Comparison of ENCODE assay signal across 14 cellular contexts in the genomic region with DNA sequence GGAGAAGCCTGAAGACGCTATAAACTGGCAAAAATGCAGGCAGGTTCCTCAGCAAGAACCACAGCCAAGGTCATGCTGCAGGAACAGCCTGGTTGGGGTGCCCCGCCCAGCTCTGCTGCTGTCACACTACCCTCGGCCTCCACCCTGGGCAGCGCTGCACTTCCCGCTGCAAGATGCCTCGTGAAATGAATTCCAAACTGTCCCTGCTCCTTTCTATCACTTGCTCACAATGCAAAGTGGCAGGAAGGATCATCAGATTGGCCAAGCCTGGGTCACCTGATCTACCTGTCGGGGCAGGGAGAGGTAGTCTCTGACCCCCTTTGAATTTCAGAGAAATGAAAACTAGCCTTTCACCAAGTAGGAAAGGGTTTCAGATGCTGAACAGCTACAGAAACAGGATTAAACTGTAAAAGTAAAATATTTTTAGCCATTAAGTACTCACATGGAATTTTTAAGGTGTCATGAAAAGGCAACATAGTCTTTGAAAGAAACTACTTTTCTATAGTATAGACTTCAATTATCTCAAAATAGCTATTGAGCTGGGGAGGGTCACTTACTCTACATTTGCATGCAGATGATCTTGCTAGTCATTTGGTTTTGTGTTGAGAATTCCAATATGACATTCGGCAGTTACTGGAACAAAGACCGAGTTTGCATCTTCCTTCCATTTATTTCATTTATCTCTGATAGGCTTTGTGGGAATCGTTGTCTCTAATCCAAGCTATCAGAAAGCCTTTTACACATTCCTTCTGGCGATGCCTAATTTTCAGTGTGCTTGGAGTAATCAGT.
A peak's percentile ranks its signal among the peaks of the same experiment; 100 is the strongest.
DNase-seq lines count a peak whose midpoint lies in the region; ATAC-seq, FAIRE-seq and TF ChIP-seq lines count a peak whose summit lies in the region.
"Had no signal": no experiment of that assay in that cellular context is flagged by ENCODE, and none has a peak within 500 bp of the region (broad histone marks: within the 10 kb centered on the region; RNA-seq: fewer than 3 reads in every experiment).

No MANE protein-coding gene starts in this region.

- peak overlapping the region; percentile 76 for H3K4me2 ChIP-seq in PC-3 (ENCODE audit: low read length)

- no peak overlapping the region for H3K27ac ChIP-seq in PC-3 (ENCODE audit: low read length)
- no peak overlapping the region for H3K27ac ChIP-seq in small intestine (ENCODE audit: low read depth in 1 of 2, low read length in 1 of 2)
- H3K27ac ChIP-seq: left lung had no signal

- POLR2A ChIA-PET in PC-3 (lab: Charles Lee; ENCODE audit: unreplicated experiment), result interaction anchor here (0.5 kb wide), 1 partner anchor 249 kb away, joined by 3 read pairs; no protein-coding TSS in a partner anchor
- POLR2A ChIA-PET in activated CD4-positive, alpha-beta memory T cell treated with anti-CD3 and anti-CD28 coated beads for 36 hours (lab: Charles Lee), result no interaction called here

- peak; percentile 88 for ATAC-seq in PC-3
- ATAC-seq: activated T-helper 17 cell treated with anti-CD3 and anti-CD28 coated beads, Interleukin-2, amount 50 U/mL, for 72 hours; left lung; T-helper 17 cell had no signal

- H3K9me3 Mint-ChIP-seq in activated CD4-positive, alpha-beta memory T cell treated with anti-CD3 and anti-CD28 coated beads for 36 hours, result no peaks in the 10 kb centered on the region
- H3K9me3 Mint-ChIP-seq: activated T-helper 17 cell treated with anti-CD3 and anti-CD28 coated beads, Interleukin-2, amount 50 U/mL, for 72 hours; neural crest cell had no signal

- no peaks in the 10 kb centered on the region for H3F3A ChIP-seq in PC-3 (ENCODE audit: low read length, unreplicated experiment)

- H3K36me3 Mint-ChIP-seq in activated CD4-positive, alpha-beta memory T cell treated with anti-CD3 and anti-CD28 coated beads for 36 hours, result no peaks in the 10 kb centered on the region
- H3K36me3 Mint-ChIP-seq: CD4-positive, alpha-beta memory T cell had no signal

- peak overlapping the region; percentile 76 for H2AFZ ChIP-seq in PC-3 (ENCODE audit: low read length)

- no TSS peak for BruUV-seq in PC-3 (replicated peaks; lab: Mats Ljungman, UMichigan)

- H3K4me3 Mint-ChIP-seq in activated CD4-positive, alpha-beta memory T cell treated with anti-CD3 and anti-CD28 coated beads for 36 hours, result no peak overlapping the region
- H3K4me3 Mint-ChIP-seq: activated T-helper 17 cell treated with anti-CD3 and anti-CD28 coated beads, Interleukin-2, amount 50 U/mL, for 72 hours; CD4-positive, alpha-beta memory T cell; neural crest cell; T-helper 17 cell had no signal

- intact Hi-C loops in PC-3 (cut with micrococcal nuclease), result loop anchor here (5.0 to 10.0 kb wide), 2 partner anchors 35 to 547 kb away; no protein-coding TSS in a partner anchor
- intact Hi-C loops in activated CD4-positive, alpha-beta memory T cell treated with anti-CD3 and anti-CD28 coated beads for 36 hours (cut with micrococcal nuclease), result no loop called here

- H3K4me1 ChIP-seq in HAP-1 (peaks cover 67% of the 10 kb centered on the region), PC-3 (ENCODE audit: insufficient read depth, low read length) (peaks cover 45% of the 10 kb centered on the region), iPS-15b (ENCODE audit: control insufficient read depth, insufficient read depth, low read length) (peaks cover 5% of the 10 kb centered on the region), small intestine (ENCODE audit: control insufficient read depth in 2 of 2, insufficient read depth in 1 of 2, low read depth in 1 of 2, low read length in 1 of 2) (no peaks in the 10 kb centered on the region)
- H3K4me1 ChIP-seq: left lung had no signal

- H3K27me3 ChIP-seq in HAP-1 (ENCODE audit: low read depth), result no peaks in the 10 kb centered on the region
- no peaks in the 10 kb centered on the region for H3K27me3 ChIP-seq in PC-3 (ENCODE audit: low read length)
- H3K27me3 ChIP-seq in iPS-15b (ENCODE audit: control insufficient read depth, insufficient read depth, low read length), result no peaks in the 10 kb centered on the region
- no peaks in the 10 kb centered on the region for H3K27me3 ChIP-seq in small intestine (ENCODE audit: control insufficient read depth in 2 of 2, insufficient read depth in 2 of 2, low read length in 2 of 2)
- H3K27me3 ChIP-seq: left lung had no signal

- no peaks in the 10 kb centered on the region for H3K27me3 Mint-ChIP-seq in activated CD4-positive, alpha-beta memory T cell treated with anti-CD3 and anti-CD28 coated beads for 36 hours
- H3K27me3 Mint-ChIP-seq: activated T-helper 17 cell treated with anti-CD3 and anti-CD28 coated beads, Interleukin-2, amount 50 U/mL, for 72 hours; CD4-positive, alpha-beta memory T cell; T-helper 17 cell had no signal

- H3K36me3 ChIP-seq in HAP-1 (replicated peaks) (no peaks in the 10 kb centered on the region), PC-3 (ENCODE audit: low read depth, low read length) (no peaks in the 10 kb centered on the region), iPS-15b (ENCODE audit: control insufficient read depth, insufficient read depth, low read length) (no peaks in the 10 kb centered on the region), small intestine (ENCODE audit: control insufficient read depth in 2 of 2, insufficient read depth in 2 of 2, low read length in 2 of 2) (no peaks in the 10 kb centered on the region)
- H3K36me3 ChIP-seq: left lung had no signal

- no peaks in the 10 kb centered on the region for H3K79me2 ChIP-seq in PC-3 (ENCODE audit: low read length)

- H3K27ac Mint-ChIP-seq in activated CD4-positive, alpha-beta memory T cell treated with anti-CD3 and anti-CD28 coated beads for 36 hours, result no peak overlapping the region
- H3K27ac Mint-ChIP-seq: activated T-helper 17 cell treated with anti-CD3 and anti-CD28 coated beads, Interleukin-2, amount 50 U/mL, for 72 hours; CD4-positive, alpha-beta memory T cell; T-helper 17 cell had no signal

- H3K4me3 ChIP-seq in HAP-1, result peak overlapping the region; percentile 7
- H3K4me3 ChIP-seq in PC-3 (ENCODE audit: low read length), result peak overlapping the region; percentile 50
- H3K4me3 ChIP-seq in iPS-15b (ENCODE audit: low read depth, low read length), result peak overlapping the region; percentile 15
- H3K4me3 ChIP-seq in small intestine (ENCODE audit: low read depth in 1 of 2, low read length in 2 of 2), result no peak overlapping the region
- H3K4me3 ChIP-seq: left lung had no signal

- CTCF ChIA-PET in PC-3 (lab: Charles Lee), result no interaction called here
- CTCF ChIA-PET in activated CD4-positive, alpha-beta memory T cell treated with anti-CD3 and anti-CD28 coated beads for 36 hours (lab: Charles Lee), result no interaction called here

- no peak for FAIRE-seq in small intestine (lab: Jason Lieb, UNC)
- FAIRE-seq: astrocyte had no signal

- no peak for TF ChIP-seq CTCF in PC-3 (conservative IDR thresholded peaks at IDR 0.05; ENCODE audit: low read depth, low read length)

- peak; percentile 73 to 95 for DNase-seq in HAP-1 (ENCODE audit: low spot score in 2 of 2)
- peak; percentile 58 for DNase-seq in PC-3
- peak; percentile 19 for DNase-seq in small intestine
- no peak for DNase-seq in activated CD4-positive, alpha-beta memory T cell treated with anti-CD3 and anti-CD28 coated beads for 36 hours
- no peak for DNase-seq in NCI-H1436 treated with DMSO at 0.1 percent for 48 hours (lab: John Stamatoyannopoulos, UW)
- no peak for DNase-seq in NOMO-1 (lab: John Stamatoyannopoulos, UW; ENCODE audit: unreplicated experiment in 2 of 2)
- DNase-seq: CD4-positive, alpha-beta memory T cell; NCI-H446 treated with DMSO at 0.1 percent for 48 hours; T-helper 17 cell had no signal

- WGBS in small intestine, 3 donors, result 23 to 46% (median 24%) methylated on average over 11 of the region's 11 CpGs

- no peaks in the 10 kb centered on the region for H3K4me1 Mint-ChIP-seq in activated CD4-positive, alpha-beta memory T cell treated with anti-CD3 and anti-CD28 coated beads for 36 hours (ENCODE audit: low read depth)
- H3K4me1 Mint-ChIP-seq: activated T-helper 17 cell treated with anti-CD3 and anti-CD28 coated beads, Interleukin-2, amount 50 U/mL, for 72 hours; CD4-positive, alpha-beta memory T cell; T-helper 17 cell had no signal

- H3K9ac ChIP-seq in PC-3 (ENCODE audit: low read length) (no peak overlapping the region; the same call in 1 of the 2 replicates), iPS-15b (ENCODE audit: low read depth, low read length) (no peak overlapping the region)

- no peaks in the 10 kb centered on the region for H3K9me2 ChIP-seq in PC-3 (replicated peaks; ENCODE audit: low read length)

- H3K9me3 ChIP-seq in HAP-1 (no peaks in the 10 kb centered on the region), PC-3 (ENCODE audit: low read length) (no peaks in the 10 kb centered on the region), iPS-15b (ENCODE audit: control insufficient read depth, insufficient read depth, low read length) (no peaks in the 10 kb centered on the region), small intestine (ENCODE audit: control insufficient read depth, low read depth) (no peaks in the 10 kb centered on the region)
- H3K9me3 ChIP-seq: left lung had no signal

- in situ Hi-C loops in HAP-1 (cut with MboI; ENCODE audit: low sequenced_read_pairs), result loop anchor here (25.0 kb wide), 1 partner anchor 270 kb away; the partner anchor contains the start of gene GRIK2

- no peaks in the 10 kb centered on the region for H4K20me1 ChIP-seq in PC-3 (ENCODE audit: low read length)

Comparison
In these comparisons a context has a peak if more than half of its experiments do, and no peak if none do; other contexts are left out.
1. DNase-seq: peak in HAP-1 (2 of 2), PC-3 (single experiment) and small intestine (single experiment); none in activated CD4-positive, alpha-beta memory T cell treated with anti-CD3 and anti-CD28 coated beads for 36 hours (single experiment), NCI-H1436 treated with DMSO at 0.1 percent for 48 hours (single experiment) and NOMO-1 (0 of 2).
2. H3K4me3 ChIP-seq: peak in HAP-1 (single experiment), PC-3 (single experiment) and iPS-15b (single experiment); none in small intestine (0 of 2).